ENCODE assay signal across 29 cellular contexts in the genomic region with DNA sequence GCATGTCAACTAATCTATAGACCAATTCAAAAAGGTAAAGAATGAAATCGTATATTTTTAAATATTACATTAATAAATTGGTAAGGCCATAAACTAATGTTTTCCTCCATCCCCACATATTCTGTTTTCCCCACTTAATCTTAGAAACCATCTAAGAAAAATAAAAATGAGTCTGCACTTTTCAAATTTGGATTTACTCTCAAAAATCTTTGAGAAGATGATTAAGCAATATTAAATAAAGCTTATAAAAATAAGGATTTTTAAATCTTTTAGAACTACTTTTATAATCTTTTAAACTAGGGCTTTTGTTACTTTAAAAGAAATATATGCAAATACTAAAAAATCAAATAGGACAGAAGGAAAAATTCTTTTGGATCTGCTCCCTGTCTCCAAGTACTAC.
"Had no signal": no experiment of that assay in that cellular context is flagged by ENCODE, and none has a peak within 500 bp of the region (broad histone marks: within the 10 kb centered on the region; RNA-seq: fewer than 3 reads in every experiment).

No MANE protein-coding gene starts in this region.

- H3K9me3 ChIP-seq: adrenal gland, body of pancreas, colonic mucosa, esophagus muscularis mucosa, gastroesophageal sphincter had no signal

- H3K4me3 ChIP-seq: adrenal gland, body of pancreas, colonic mucosa, dorsolateral prefrontal cortex, esophagus muscularis mucosa, gastroesophageal sphincter had no signal

- H3K36me3 ChIP-seq: colonic mucosa had no signal

- DNase-seq: activated CD4-positive, alpha-beta memory T cell treated with anti-CD3 and anti-CD28 coated beads for 36 hours; activated CD4-positive, alpha-beta T cell treated with anti-CD3 and anti-CD28 coated beads for 36 hours; activated CD4-positive, alpha-beta T cell treated with anti-CD3 and anti-CD28 coated beads, Interleukin-2, amount 10 ng/mL, durations not matched to agents 24 days and 14 days; activated CD4-positive, CD25-positive, alpha-beta regulatory T cell; activated CD4-positive, CD25-positive, alpha-beta regulatory T cell treated with anti-CD3 and anti-CD28 coated beads, Interleukin-2, amount 50 U/mL, for 72 hours; activated CD8-positive, alpha-beta memory T cell treated with anti-CD3 and anti-CD28 coated beads, Interleukin-2, amount 10 ng/mL, durations not matched to agents 7 days and 5 days; activated CD8-positive, alpha-beta memory T cell treated with anti-CD3 and anti-CD28 coated beads, Interleukin-2, amount 50 U/mL, for 4 hours; activated CD8-positive, alpha-beta T cell treated with anti-CD3 and anti-CD28 coated beads, Interleukin-2, amount 10 ng/mL, durations not matched to agents 7 days and 5 days; activated effector memory CD4-positive, alpha-beta T cell treated with anti-CD3 and anti-CD28 coated beads, Interleukin-2, amount 50 U/mL, for 16 hours; activated naive CD4-positive, alpha-beta T cell treated with anti-CD3 and anti-CD28 coated beads for 36 hours; activated naive CD8-positive, alpha-beta T cell treated with anti-CD3 and anti-CD28 coated beads for 36 hours; activated naive CD8-positive, alpha-beta T cell treated with anti-CD3 and anti-CD28 coated beads, Interleukin-2, amount 50 U/mL, for 24 hours; activated T-cell treated with anti-CD3 and anti-CD28 coated beads, Interleukin-2, amount 50 U/mL, for 1 hour; activated T-cell treated with anti-CD3 and anti-CD28 coated beads, Interleukin-2, amount 50 U/mL, for 48 hours; adrenal gland; amygdala; aorta; body of pancreas; caudate nucleus; colonic mucosa; dorsolateral prefrontal cortex; effector memory CD4-positive, alpha-beta T cell; endodermal cell; foreskin keratinocyte; T-helper 1 cell; T-helper 17 cell; T1000 had no signal

- ATAC-seq: activated CD4-positive, alpha-beta T cell treated with anti-CD3 and anti-CD28 coated beads for 36 hours; activated CD8-positive, alpha-beta memory T cell treated with anti-CD3 and anti-CD28 coated beads, Interleukin-2, amount 10 ng/mL, durations not matched to agents 7 days and 5 days; activated CD8-positive, alpha-beta T cell treated with anti-CD3 and anti-CD28 coated beads, Interleukin-2, amount 10 ng/mL, durations not matched to agents 7 days and 5 days; activated naive CD8-positive, alpha-beta T cell treated with anti-CD3 and anti-CD28 coated beads, Interleukin-2, amount 50 U/mL, for 24 hours; body of pancreas; foreskin keratinocyte; gastroesophageal sphincter; T-helper 17 cell had no signal

- H3K27me3 ChIP-seq: adrenal gland, body of pancreas, colonic mucosa, dorsolateral prefrontal cortex, esophagus muscularis mucosa, foreskin keratinocyte, gastroesophageal sphincter had no signal

- H3K27ac ChIP-seq: adrenal gland, body of pancreas, colonic mucosa, dorsolateral prefrontal cortex, esophagus muscularis mucosa, foreskin keratinocyte, gastroesophageal sphincter had no signal

- H3K4me1 ChIP-seq: adrenal gland, body of pancreas, colonic mucosa, esophagus muscularis mucosa, foreskin keratinocyte, gastroesophageal sphincter had no signal
